8 cellular contexts compared by ENCODE assay signal in genomic region chr13:28423010-28423409, GRCh38.
DNase-seq lines count a peak whose midpoint lies in the region; ATAC-seq and TF ChIP-seq lines count a peak whose summit lies in the region.

No MANE protein-coding gene starts in this region.

- H3K79me1 ChIP-seq in H9 (ENCODE audit: insufficient read depth, low read depth, low read length, poor library complexity, severe bottlenecking) = peaks cover 2% of the 10 kb centered on the region

- H2BK120ac ChIP-seq in H9 (ENCODE audit: low read depth, low read length, poor library complexity, severe bottlenecking) = no peak overlapping the region

- no peak overlapping the region for H2AK5ac ChIP-seq in H9 (ENCODE audit: insufficient read length, low read length)

- H3K27me3 ChIP-seq in H9 (ENCODE audit: insufficient read depth, low read length) = no peaks in the 10 kb centered on the region
- H3K27me3 ChIP-seq in lung (ENCODE audit: control insufficient read depth, insufficient read depth) = no peaks in the 10 kb centered on the region

- no peak overlapping the region for H4K91ac ChIP-seq in H9 (ENCODE audit: insufficient read length, low read depth, low read length)

- no peak overlapping the region for H3K4ac ChIP-seq in H9 (ENCODE audit: low read depth, low read length)

- no peak overlapping the region for H3K4me2 ChIP-seq in H9 (ENCODE audit: insufficient read depth, insufficient read length, low read length)

- no peak overlapping the region for H4K5ac ChIP-seq in H9 (ENCODE audit: insufficient read length, low read depth, low read length)

- no peaks in the 10 kb centered on the region for H3K23me2 ChIP-seq in H9 (ENCODE audit: insufficient read length, low read depth, low read length, poor library complexity, severe bottlenecking)

- ATAC-seq in GM18508 (IDR thresholded peaks at IDR 0.05; ENCODE audit: insufficient read depth, unreplicated experiment) (peak; percentile 59), lung (ENCODE audit: insufficient read depth, low FRiP score) (no peak)

- DNase-seq in H9 (no peak), SIG-M5 treated with dmso at 0.1 percent for 504 hours (lab: John Stamatoyannopoulos, UW; ENCODE audit: unreplicated experiment) (peak; percentile 94), lung (ENCODE audit: low spot score) (peak; percentile 47), NCI-H1694 (lab: John Stamatoyannopoulos, UW) (no peak), NCI-H510A (lab: John Stamatoyannopoulos, UW) (no peak), glutamatergic neuron (no peak), cortex of kidney (lab: John Stamatoyannopoulos, UW) (no peak)

- no peak overlapping the region for H2BK20ac ChIP-seq in H9 (ENCODE audit: low read depth, low read length, poor library complexity, severe bottlenecking)

- H3K27ac ChIP-seq in H9 (ENCODE audit: insufficient read length, low read depth, low read length) (no peak overlapping the region), lung (ENCODE audit: low read depth in 1 of 2, low read length in 1 of 2) (no peak overlapping the region)

- H3K4me1 Mint-ChIP-seq in H9 (peaks cover 31 to 42% of the 10 kb centered on the region in 2 experiments), glutamatergic neuron (ENCODE audit: low read depth, unreplicated experiment) (peaks cover 6% of the 10 kb centered on the region)

- H3K4me3 Mint-ChIP-seq in H9 (no peak overlapping the region; a peak in 1 of 5 replicates), glutamatergic neuron (ENCODE audit: unreplicated experiment) (no peak overlapping the region)

- no peak overlapping the region for H3K56ac ChIP-seq in H9 (ENCODE audit: insufficient read length, low read depth, low read length)

- no peaks in the 10 kb centered on the region for H3K79me2 ChIP-seq in H9 (ENCODE audit: insufficient read depth, low read length)

- no peak overlapping the region for H3K9ac ChIP-seq in H9 (ENCODE audit: extremely low read depth, insufficient read length, low read length)

- H3K4me1 ChIP-seq in H9 (ENCODE audit: insufficient read depth, low read length) (peaks cover 2% of the 10 kb centered on the region; the same call in 1 of the 2 replicates), lung (ENCODE audit: control insufficient read depth in 2 of 2, insufficient read depth in 2 of 2, low read length in 2 of 2) (peaks cover 2 to 7% of the 10 kb centered on the region in 2 donors)

- H3K27me3 Mint-ChIP-seq in H9 (ENCODE audit: low read depth) (no peaks in the 10 kb centered on the region), glutamatergic neuron (ENCODE audit: unreplicated experiment) (no peaks in the 10 kb centered on the region)

- no peak overlapping the region for H2BK15ac ChIP-seq in H9 (ENCODE audit: low read depth, low read length)

- H2BK12ac ChIP-seq in H9 (ENCODE audit: insufficient read length, low read depth, low read length) = no peak overlapping the region

- peak overlapping the region; percentile 1 to 59 (median 45); a peak in 5 of 7 replicates for H3K27ac Mint-ChIP-seq in H9
- no peak overlapping the region for H3K27ac Mint-ChIP-seq in glutamatergic neuron (ENCODE audit: unreplicated experiment)

- no peak overlapping the region for H4K8ac ChIP-seq in H9 (replicated peaks; ENCODE audit: insufficient read length, low read depth, low read length)

- no peak overlapping the region for H3K23ac ChIP-seq in H9 (ENCODE audit: insufficient read length, low read depth, low read length)

- no peaks in the 10 kb centered on the region for H3K9me3 Mint-ChIP-seq in H9
- peaks cover 2% of the 10 kb centered on the region for H3K9me3 Mint-ChIP-seq in glutamatergic neuron (ENCODE audit: unreplicated experiment)

- H2AFZ ChIP-seq in H9 (ENCODE audit: low read length) = no peak overlapping the region

- no peak overlapping the region for H3K14ac ChIP-seq in H9 (ENCODE audit: insufficient read depth, low read length)

- H4K20me1 ChIP-seq in H9 (ENCODE audit: control insufficient read depth, insufficient read depth, insufficient read length) = no peaks in the 10 kb centered on the region

- no peak overlapping the region for H3K18ac ChIP-seq in H9 (ENCODE audit: insufficient read length, low read depth, low read length)

- no peak overlapping the region for H3K4me3 ChIP-seq in lung

- no peak overlapping the region for H3T11ph ChIP-seq in H9 (ENCODE audit: low read length)

- no CpG with 5 or more reads among the region's 5 CpGs for WGBS in H9 (ENCODE audit: extremely low coverage, insufficient read length, low lambda C conversion rate)
- WGBS in lung, 2 donors = 34 to 61% methylated on average over 5 of the region's 5 CpGs

- no peaks in the 10 kb centered on the region for H3K9me3 ChIP-seq in H9 (ENCODE audit: control insufficient read depth, low read depth, low read length)
- H3K9me3 ChIP-seq in lung (ENCODE audit: control insufficient read depth in 2 of 2, insufficient read depth in 1 of 2, low read length in 1 of 2) = no peaks in the 10 kb centered on the region

- H3K36me3 ChIP-seq in lung (ENCODE audit: control insufficient read depth in 2 of 2, insufficient read depth in 2 of 2, low read length in 2 of 2) = peaks cover 0 to 4% of the 10 kb centered on the region in 2 donors

- peaks cover 50 to 90% (median 88%) of the 10 kb centered on the region in 3 experiments for H3K36me3 Mint-ChIP-seq in H9 (ENCODE audit: insufficient read depth in 1 of 3, low read depth in 3 of 3)
- H3K36me3 Mint-ChIP-seq in glutamatergic neuron (ENCODE audit: unreplicated experiment) = peaks cover 5% of the 10 kb centered on the region

- no peak overlapping the region for H2BK5ac ChIP-seq in H9 (ENCODE audit: insufficient read length, low read length)

- TF ChIP-seq CTCF in H9 (conservative IDR thresholded peaks at IDR 0.05) = no peak
- no peak for TF ChIP-seq CTCF in lung (IDR thresholded peaks at IDR 0.05; ENCODE audit: control extremely low read depth, extremely low read depth)
- TF ChIP-seq CTCF in glutamatergic neuron (IDR thresholded peaks at IDR 0.05; ENCODE audit: partially characterized antibody, unreplicated experiment) = no peak

Comparison
In these comparisons a context has a peak if more than half of its experiments do, and no peak if none do; other contexts are left out.
1. DNase-seq: peak in SIG-M5 treated with dmso at 0.1 percent for 504 hours (single experiment) and lung (single experiment); none in H9 (single experiment), NCI-H1694 (single experiment), NCI-H510A (single experiment), glutamatergic neuron (single experiment) and cortex of kidney (single experiment).